ENCODE assay signal across 8 cellular contexts in genomic region chr2:72924353-72925240, GRCh38. TPM values are rescaled to one million over a fixed set of nuclear protein-coding genes. Genes with fewer than 3 reads are reported as not detected.
DNase-seq lines count a peak whose midpoint lies in the region; ATAC-seq lines count a peak whose summit lies in the region.
"Had no signal": no experiment of that assay in that cellular context is flagged by ENCODE, and none has a peak within 500 bp of the region (broad histone marks: within the 10 kb centered on the region; RNA-seq: fewer than 3 reads in every experiment).

No MANE protein-coding gene starts in this region.

- ATAC-seq in GM18861 (IDR thresholded peaks at IDR 0.05; ENCODE audit: unreplicated experiment) (peak; percentile 53), HG02759 (IDR thresholded peaks at IDR 0.05; ENCODE audit: unreplicated experiment) (peak; percentile 59), GM18868 (IDR thresholded peaks at IDR 0.05; ENCODE audit: unreplicated experiment) (no peak)

- intact Hi-C loops in posterior vena cava (cut with DNase I) = no loop called here

- DNase-seq in ecto neural progenitor cell (ENCODE audit: low spot score) = peak; percentile 72
- peak; percentile 58 for DNase-seq in posterior vena cava (ENCODE audit: low spot score)
- DNase-seq in NCI-H1417 treated with DMSO at 0.1 percent for 48 hours (lab: John Stamatoyannopoulos, UW) = no peak
- no peak for DNase-seq in medulla oblongata (ENCODE audit: extremely low spot score)

RNA-seq across cellular contexts. Expression of gene EMX1, which starts 7.3 kb away (rescaled TPM):
- not detected for total RNA-seq in posterior vena cava
- total RNA-seq: aorta had no signal

RNA-seq across cellular contexts. Expression of gene SPR, which starts 37.4 kb away (rescaled TPM):
- 10 to 100 TPM; 14.3 to 15.7 TPM for total RNA-seq in posterior vena cava

Comparison
In these comparisons a context has a peak if more than half of its experiments do, and no peak if none do; other contexts are left out.
1. DNase-seq: peak in ecto neural progenitor cell (single experiment) and posterior vena cava (single experiment); none in NCI-H1417 treated with DMSO at 0.1 percent for 48 hours (single experiment) and medulla oblongata (single experiment).